In the genomic region with DNA sequence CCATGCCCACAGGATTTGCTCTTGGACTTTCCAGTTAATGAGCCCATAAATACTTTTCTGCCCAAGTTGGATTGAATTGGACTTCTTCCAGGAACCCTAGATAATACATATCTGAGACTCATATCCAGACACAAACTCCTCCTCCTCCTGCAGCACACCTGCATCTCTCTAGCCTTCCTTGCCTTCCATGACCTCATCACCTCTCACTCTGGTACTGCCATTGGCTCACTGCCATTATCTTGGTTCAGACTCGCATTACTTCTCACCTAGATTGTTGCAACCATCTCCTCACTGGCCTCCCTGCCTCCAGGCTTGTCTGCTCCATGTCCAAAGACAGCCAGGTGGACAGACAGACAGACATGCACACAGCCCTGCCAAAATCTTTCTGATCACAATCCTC, we compare ENCODE assay signal across 7 cellular contexts. TPM values are rescaled to one million over a fixed set of nuclear protein-coding genes. Genes with fewer than 3 reads are reported as not detected.
"Had no signal": no experiment of that assay in that cellular context is flagged by ENCODE, and none has a peak within 500 bp of the region (broad histone marks: within the 10 kb centered on the region; RNA-seq: fewer than 3 reads in every experiment).

No MANE protein-coding gene starts in this region.

- H3K4me1 Mint-ChIP-seq: IgD-negative memory B cell had no signal

- H3K27ac Mint-ChIP-seq: IgD-negative memory B cell had no signal

- FAIRE-seq: HTR-8/SVneo had no signal

- H3K9ac ChIP-seq: KMS-11 had no signal

- H3K4me3 Mint-ChIP-seq: IgD-negative memory B cell had no signal

- DNase-seq: IMR-90, KBM-7, KG1 had no signal

- H3K27ac ChIP-seq: HL-60, KMS-11 had no signal

- H3K4me2 ChIP-seq: KMS-11 had no signal

RNA-seq across cellular contexts. Expression of a gene that starts 4.8 kb away (rescaled TPM):
- total RNA-seq: IMR-90 had no signal
- polyA plus RNA-seq: IMR-90 had no signal
